In genomic region chr17:9513266-9513665, GRCh38 we compare ENCODE assay signal across 2 cellular contexts.
TF ChIP-seq lines count a peak whose summit lies in the region.

No MANE protein-coding gene starts in this region.

TF ChIP-seq in HCT116, 20 proteins besides CTCF, POLR2A, EP300 and RAD21 (continued from another document):
- no peak for TF ChIP-seq CEBPB (IDR thresholded peaks at IDR 0.05; ENCODE audit: low read depth)
- TF ChIP-seq SIN3A (IDR thresholded peaks at IDR 0.05; ENCODE audit: low read depth): no peak
- TF ChIP-seq SP1 (IDR thresholded peaks at IDR 0.05; ENCODE audit: low read depth): no peak
- TF ChIP-seq, protein P1, sequence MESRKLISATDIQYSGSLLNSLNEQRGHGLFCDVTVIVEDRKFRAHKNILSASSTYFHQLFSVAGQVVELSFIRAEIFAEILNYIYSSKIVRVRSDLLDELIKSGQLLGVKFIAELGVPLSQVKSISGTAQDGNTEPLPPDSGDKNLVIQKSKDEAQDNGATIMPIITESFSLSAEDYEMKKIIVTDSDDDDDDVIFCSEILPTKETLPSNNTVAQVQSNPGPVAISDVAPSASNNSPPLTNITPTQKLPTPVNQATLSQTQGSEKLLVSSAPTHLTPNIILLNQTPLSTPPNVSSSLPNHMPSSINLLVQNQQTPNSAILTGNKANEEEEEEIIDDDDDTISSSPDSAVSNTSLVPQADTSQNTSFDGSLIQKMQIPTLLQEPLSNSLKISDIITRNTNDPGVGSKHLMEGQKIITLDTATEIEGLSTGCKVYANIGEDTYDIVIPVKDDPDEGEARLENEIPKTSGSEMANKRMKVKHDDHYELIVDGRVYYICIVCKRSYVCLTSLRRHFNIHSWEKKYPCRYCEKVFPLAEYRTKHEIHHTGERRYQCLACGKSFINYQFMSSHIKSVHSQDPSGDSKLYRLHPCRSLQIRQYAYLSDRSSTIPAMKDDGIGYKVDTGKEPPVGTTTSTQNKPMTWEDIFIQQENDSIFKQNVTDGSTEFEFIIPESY (IDR thresholded peaks at IDR 0.05; ENCODE audit: extremely low read depth, insufficient replicate concordance, low read length): no peak
- TF ChIP-seq MAX (IDR thresholded peaks at IDR 0.05): no peak
- TF ChIP-seq ZNF274 (IDR thresholded peaks at IDR 0.05; ENCODE audit: low read depth, low read length): no peak
- TF ChIP-seq, protein P2, sequence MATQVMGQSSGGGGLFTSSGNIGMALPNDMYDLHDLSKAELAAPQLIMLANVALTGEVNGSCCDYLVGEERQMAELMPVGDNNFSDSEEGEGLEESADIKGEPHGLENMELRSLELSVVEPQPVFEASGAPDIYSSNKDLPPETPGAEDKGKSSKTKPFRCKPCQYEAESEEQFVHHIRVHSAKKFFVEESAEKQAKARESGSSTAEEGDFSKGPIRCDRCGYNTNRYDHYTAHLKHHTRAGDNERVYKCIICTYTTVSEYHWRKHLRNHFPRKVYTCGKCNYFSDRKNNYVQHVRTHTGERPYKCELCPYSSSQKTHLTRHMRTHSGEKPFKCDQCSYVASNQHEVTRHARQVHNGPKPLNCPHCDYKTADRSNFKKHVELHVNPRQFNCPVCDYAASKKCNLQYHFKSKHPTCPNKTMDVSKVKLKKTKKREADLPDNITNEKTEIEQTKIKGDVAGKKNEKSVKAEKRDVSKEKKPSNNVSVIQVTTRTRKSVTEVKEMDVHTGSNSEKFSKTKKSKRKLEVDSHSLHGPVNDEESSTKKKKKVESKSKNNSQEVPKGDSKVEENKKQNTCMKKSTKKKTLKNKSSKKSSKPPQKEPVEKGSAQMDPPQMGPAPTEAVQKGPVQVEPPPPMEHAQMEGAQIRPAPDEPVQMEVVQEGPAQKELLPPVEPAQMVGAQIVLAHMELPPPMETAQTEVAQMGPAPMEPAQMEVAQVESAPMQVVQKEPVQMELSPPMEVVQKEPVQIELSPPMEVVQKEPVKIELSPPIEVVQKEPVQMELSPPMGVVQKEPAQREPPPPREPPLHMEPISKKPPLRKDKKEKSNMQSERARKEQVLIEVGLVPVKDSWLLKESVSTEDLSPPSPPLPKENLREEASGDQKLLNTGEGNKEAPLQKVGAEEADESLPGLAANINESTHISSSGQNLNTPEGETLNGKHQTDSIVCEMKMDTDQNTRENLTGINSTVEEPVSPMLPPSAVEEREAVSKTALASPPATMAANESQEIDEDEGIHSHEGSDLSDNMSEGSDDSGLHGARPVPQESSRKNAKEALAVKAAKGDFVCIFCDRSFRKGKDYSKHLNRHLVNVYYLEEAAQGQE (IDR thresholded peaks at IDR 0.05; ENCODE audit: low read depth): no peak
- no peak for TF ChIP-seq ZFX (IDR thresholded peaks at IDR 0.05)
- no peak for TF ChIP-seq EZH2 (IDR thresholded peaks at IDR 0.05)

TF ChIP-seq in GM12878, 131 proteins besides CTCF, POLR2A, EP300 and RAD21 (continued from another document):
- no peak for TF ChIP-seq ZBTB4 (CRISPR knock-in tag; IDR thresholded peaks at IDR 0.05)
